In genomic region chrX:150487369-150488094, GRCh38 we compare ENCODE assay signal across 36 cellular contexts.
"Had no signal": no experiment of that assay in that cellular context is flagged by ENCODE, and none has a peak within 500 bp of the region (broad histone marks: within the 10 kb centered on the region; RNA-seq: fewer than 3 reads in every experiment).

No MANE protein-coding gene starts in this region.

- H3K36me3 Mint-ChIP-seq: activated naive CD8-positive, alpha-beta T cell had no signal

- H3K27ac ChIP-seq: brain microvascular endothelial cell, WERI-Rb-1 had no signal

- H3K36me3 ChIP-seq: brain microvascular endothelial cell, MG63, WERI-Rb-1 had no signal

- H3K9me3 Mint-ChIP-seq: activated CD4-positive, alpha-beta memory T cell treated with anti-CD3 and anti-CD28 coated beads, Interleukin-2, amount 10 ng/mL, durations not matched to agents 7 days and 5 days; activated naive CD4-positive, alpha-beta T cell treated with anti-CD3 and anti-CD28 coated beads, Interleukin-2, amount 10 ng/mL, durations not matched to agents 7 days and 5 days; activated naive CD8-positive, alpha-beta T cell treated with anti-CD3 and anti-CD28 coated beads, Interleukin-2, amount 50 U/mL, for 24 hours; central memory CD8-positive, alpha-beta T cell had no signal

- H3K4me1 Mint-ChIP-seq: central memory CD8-positive, alpha-beta T cell had no signal

- DNase-seq: activated CD4-positive, alpha-beta memory T cell treated with anti-CD3 and anti-CD28 coated beads, Interleukin-2, amount 10 ng/mL, durations not matched to agents 7 days and 5 days; activated CD4-positive, alpha-beta T cell treated with anti-CD3 and anti-CD28 coated beads for 1 hour; activated CD4-positive, alpha-beta T cell treated with anti-CD3 and anti-CD28 coated beads for 48 hours; activated CD4-positive, CD25-positive, alpha-beta regulatory T cell; activated CD8-positive, alpha-beta memory T cell treated with anti-CD3 and anti-CD28 coated beads for 24 hours; activated CD8-positive, alpha-beta memory T cell treated with anti-CD3 and anti-CD28 coated beads, Interleukin-2, amount 10 ng/mL, durations not matched to agents 7 days and 5 days; activated CD8-positive, alpha-beta memory T cell treated with anti-CD3 and anti-CD28 coated beads, Interleukin-2, amount 50 U/mL, for 48 hours; activated effector memory CD4-positive, alpha-beta T cell treated with Interleukin-2 at 50 U/mL for 16 hours; activated naive CD4-positive, alpha-beta T cell treated with anti-CD3 and anti-CD28 coated beads, Interleukin-2, amount 10 ng/mL, durations not matched to agents 7 days and 5 days; activated naive CD8-positive, alpha-beta T cell treated with anti-CD3 and anti-CD28 coated beads, Interleukin-2, amount 50 U/mL, for 24 hours; activated T-cell treated with anti-CD3 and anti-CD28 coated beads, Interleukin-2, amount 50 U/mL, for 48 hours; anterior cingulate cortex; brain microvascular endothelial cell; Kasumi-1; KBM-7; MG63; NCI-H1048; NCI-H1105 treated with DMSO at 0.1 percent for 48 hours; NCI-H1436; NCI-H1694; NCI-H1930; NCI-H2081 treated with DMSO at 0.1 percent for 48 hours; NCI-H2171; NCI-H510A; NCI-H526; NCI-H748 treated with DMSO at 0.1 percent for 48 hours; NK-92 treated with Interleukin-12 subunit alpha and Interleukin-12 subunit beta, amount 100 ng/mL, for 24 hours; PC-3; Right ventricle myocardium superior; SW 1271; T-helper 1 cell; T-helper 2 cell; T-helper 9 cell; WERI-Rb-1 had no signal

- H3K4me3 ChIP-seq: MG63 had no signal

- H3K4me3 Mint-ChIP-seq: activated CD4-positive, alpha-beta memory T cell treated with anti-CD3 and anti-CD28 coated beads, Interleukin-2, amount 10 ng/mL, durations not matched to agents 7 days and 5 days; activated CD8-positive, alpha-beta memory T cell treated with anti-CD3 and anti-CD28 coated beads, Interleukin-2, amount 10 ng/mL, durations not matched to agents 7 days and 5 days; activated naive CD4-positive, alpha-beta T cell treated with anti-CD3 and anti-CD28 coated beads, Interleukin-2, amount 10 ng/mL, durations not matched to agents 7 days and 5 days; activated naive CD8-positive, alpha-beta T cell; activated naive CD8-positive, alpha-beta T cell treated with anti-CD3 and anti-CD28 coated beads, Interleukin-2, amount 50 U/mL, for 24 hours; central memory CD8-positive, alpha-beta T cell had no signal

- H3K27me3 Mint-ChIP-seq: activated CD4-positive, alpha-beta memory T cell treated with anti-CD3 and anti-CD28 coated beads, Interleukin-2, amount 10 ng/mL, durations not matched to agents 7 days and 5 days; activated CD8-positive, alpha-beta memory T cell treated with anti-CD3 and anti-CD28 coated beads, Interleukin-2, amount 10 ng/mL, durations not matched to agents 7 days and 5 days; activated naive CD8-positive, alpha-beta T cell; activated naive CD8-positive, alpha-beta T cell treated with anti-CD3 and anti-CD28 coated beads, Interleukin-2, amount 50 U/mL, for 24 hours; central memory CD8-positive, alpha-beta T cell had no signal

- H3K9me3 ChIP-seq: MG63 had no signal

- H3K27ac Mint-ChIP-seq: activated CD4-positive, alpha-beta memory T cell treated with anti-CD3 and anti-CD28 coated beads, Interleukin-2, amount 10 ng/mL, durations not matched to agents 7 days and 5 days; activated CD8-positive, alpha-beta memory T cell treated with anti-CD3 and anti-CD28 coated beads, Interleukin-2, amount 10 ng/mL, durations not matched to agents 7 days and 5 days; activated naive CD4-positive, alpha-beta T cell treated with anti-CD3 and anti-CD28 coated beads, Interleukin-2, amount 10 ng/mL, durations not matched to agents 7 days and 5 days; activated naive CD8-positive, alpha-beta T cell; activated naive CD8-positive, alpha-beta T cell treated with anti-CD3 and anti-CD28 coated beads, Interleukin-2, amount 50 U/mL, for 24 hours had no signal

- H3K27me3 ChIP-seq: brain microvascular endothelial cell, MG63 had no signal
